ENCODE assay signal across 8 cellular contexts in the genomic region with DNA sequence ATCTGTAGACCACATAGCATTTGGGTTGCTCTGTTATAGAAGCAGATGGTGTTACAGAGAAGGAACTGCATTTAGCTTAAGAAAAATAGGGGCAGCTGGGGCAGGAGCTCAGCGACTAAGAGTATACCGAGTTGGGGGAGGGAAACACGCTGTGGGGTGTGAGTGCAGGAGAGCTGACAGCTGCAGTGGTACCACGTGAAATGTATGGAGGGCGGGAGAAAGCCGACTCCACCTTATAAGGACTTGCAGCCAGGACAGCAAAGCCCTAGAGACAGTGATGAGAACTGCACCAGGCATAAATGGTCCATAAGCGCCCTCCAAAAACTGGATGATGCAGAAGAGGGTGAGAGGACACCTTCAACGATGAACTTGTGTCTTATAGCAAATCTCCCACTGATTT.
DNase-seq lines count a peak whose midpoint lies in the region; ATAC-seq and TF ChIP-seq lines count a peak whose summit lies in the region.

No MANE protein-coding gene starts in this region.

- no peaks in the 10 kb centered on the region for H3K36me3 Mint-ChIP-seq in CD8-positive, alpha-beta T cell

- no peak overlapping the region for H3K27ac Mint-ChIP-seq in CD8-positive, alpha-beta T cell

- peak; percentile 96 for ATAC-seq in CD8-positive, alpha-beta T cell
- ATAC-seq in GM19043 (IDR thresholded peaks at IDR 0.05; ENCODE audit: low read depth, unreplicated experiment) (peak; percentile 83), HG03135 (IDR thresholded peaks at IDR 0.05; ENCODE audit: unreplicated experiment) (peak; percentile 82)

- no peaks in the 10 kb centered on the region for H3K36me3 ChIP-seq in CD8-positive, alpha-beta T cell (ENCODE audit: insufficient read depth, low read length)
- no peaks in the 10 kb centered on the region for H3K36me3 ChIP-seq in rectal smooth muscle tissue (ENCODE audit: control insufficient read depth, insufficient read depth, low read length)

- no peaks in the 10 kb centered on the region for H3K9me3 ChIP-seq in CD8-positive, alpha-beta T cell (ENCODE audit: low read length)

- POLR2A ChIA-PET in CD8-positive, alpha-beta T cell (lab: Charles Lee): interaction anchor here (0.6 kb wide), 1 partner anchor 366 kb away, joined by 3 read pairs; no protein-coding TSS in a partner anchor

- H3K4me3 ChIP-seq in CD8-positive, alpha-beta T cell (ENCODE audit: low read depth, low read length): no peak overlapping the region
- H3K4me3 ChIP-seq in cardiac fibroblast (replicated peaks in 1 of 2; ENCODE audit: low read depth in 2 of 2, low read length in 2 of 2): no peak overlapping the region
- no peak overlapping the region for H3K4me3 ChIP-seq in rectal smooth muscle tissue (ENCODE audit: low read length)
- H3K4me3 ChIP-seq in coronary artery: no peak overlapping the region

- H3K4me1 ChIP-seq in CD8-positive, alpha-beta T cell (ENCODE audit: insufficient read depth, low read length): peaks cover 41% of the 10 kb centered on the region
- peaks cover 61% of the 10 kb centered on the region for H3K4me1 ChIP-seq in rectal smooth muscle tissue (ENCODE audit: control insufficient read depth, insufficient read depth, low read length)

- CTCF ChIA-PET in CD8-positive, alpha-beta T cell (lab: Charles Lee): interaction anchor here (1.1 kb wide), 1 partner anchor 19 kb away, joined by 3 read pairs; no protein-coding TSS in a partner anchor

- H3K27me3 Mint-ChIP-seq in CD8-positive, alpha-beta T cell (ENCODE audit: low read depth): no peaks in the 10 kb centered on the region

- no peak overlapping the region for H3K4me3 Mint-ChIP-seq in CD8-positive, alpha-beta T cell

- no peaks in the 10 kb centered on the region for H3K27me3 ChIP-seq in CD8-positive, alpha-beta T cell (ENCODE audit: insufficient read depth, low read length)
- H3K27me3 ChIP-seq in rectal smooth muscle tissue (ENCODE audit: control insufficient read depth, insufficient read depth, low read length): no peaks in the 10 kb centered on the region

- no peak overlapping the region for H3K27ac ChIP-seq in CD8-positive, alpha-beta T cell (ENCODE audit: low read depth, low read length)
- peak overlapping the region; percentile 31 for H3K27ac ChIP-seq in rectal smooth muscle tissue (ENCODE audit: low read depth, low read length)
- H3K27ac ChIP-seq in coronary artery: peak overlapping the region in 1 of 2 donors; percentile 54

- intact Hi-C loops in CD8-positive, alpha-beta T cell (cut with DNase I, micrococcal nuclease): no loop called here

- peak in 4 of 7 experiments; percentile 20 to 68 (median 40) for DNase-seq in CD8-positive, alpha-beta T cell
- DNase-seq in NCI-H526 treated with DMSO at 0.1 percent for 48 hours (lab: John Stamatoyannopoulos, UW) (peak; percentile 17), cardiac fibroblast (ENCODE audit: low read depth in 2 of 2) (peak; percentile 24 to 32), coronary artery (ENCODE audit: low spot score) (no peak), LoVo (ENCODE audit: low spot score) (no peak)

- H3K9ac ChIP-seq in rectal smooth muscle tissue (ENCODE audit: low read length): no peak overlapping the region

- peak; percentile 37 for TF ChIP-seq CTCF in CD8-positive, alpha-beta T cell (IDR thresholded peaks at IDR 0.05)
- peak; percentile 24 for TF ChIP-seq CTCF in cardiac fibroblast (IDR thresholded peaks at IDR 0.05; ENCODE audit: low read depth, low read length)
- TF ChIP-seq CTCF in coronary artery (IDR thresholded peaks at IDR 0.05): no peak

- peaks cover 40% of the 10 kb centered on the region for H3K4me1 Mint-ChIP-seq in CD8-positive, alpha-beta T cell (ENCODE audit: low read depth)

- H3K9me3 Mint-ChIP-seq in CD8-positive, alpha-beta T cell: no peaks in the 10 kb centered on the region

Comparison
In these comparisons a context has a peak if more than half of its experiments do, and no peak if none do; other contexts are left out.
1. DNase-seq: peak in CD8-positive, alpha-beta T cell (4 of 7), NCI-H526 treated with DMSO at 0.1 percent for 48 hours (single experiment) and cardiac fibroblast (2 of 2); none in coronary artery (single experiment) and LoVo (single experiment).
2. Peak in every context shown above with its lines, with median percentiles within 50 percentile points of each other: ATAC-seq.